8 cellular contexts compared by ENCODE assay signal in the genomic region with DNA sequence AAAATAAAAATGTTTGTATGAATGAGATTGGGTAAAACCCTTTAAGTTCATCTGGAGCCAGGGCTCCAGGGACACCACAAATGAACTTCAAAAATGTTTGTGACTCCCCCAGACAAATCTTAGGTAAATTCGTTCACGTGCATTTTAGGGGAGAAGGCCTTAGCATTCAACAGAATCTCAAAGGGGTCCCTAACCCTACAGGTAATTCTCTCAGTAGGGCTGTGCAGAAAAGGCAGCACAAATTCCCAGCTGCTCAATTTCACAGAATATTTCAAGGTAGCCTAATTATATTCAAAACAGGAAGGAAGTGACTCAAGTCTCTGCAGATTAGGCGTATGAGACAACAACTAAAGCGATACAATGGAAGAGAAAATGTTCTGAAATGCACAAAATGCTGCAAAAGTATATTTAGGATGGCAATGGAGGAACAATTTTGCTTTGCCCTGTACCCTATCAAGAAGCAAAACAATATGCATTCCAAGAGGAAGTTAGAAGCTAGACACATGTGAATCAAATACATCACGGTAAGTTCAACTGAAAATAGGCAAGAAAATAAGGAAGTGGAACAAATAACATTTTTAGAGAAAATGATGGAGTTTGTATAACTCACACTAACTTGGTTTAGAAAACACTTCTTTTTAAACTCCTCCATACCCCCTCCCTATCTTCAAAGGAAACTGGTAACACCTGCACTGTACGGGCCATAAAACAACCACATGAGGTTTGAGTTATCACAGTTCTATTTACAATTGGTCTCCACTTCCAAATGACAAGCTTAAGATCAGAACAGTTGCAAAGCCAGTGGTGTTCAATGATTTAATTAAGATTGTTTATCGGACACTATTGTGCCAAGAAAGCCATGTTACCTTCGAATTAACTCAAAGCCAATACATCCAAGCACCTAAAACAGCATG. TPM values are rescaled to one million over a fixed set of nuclear protein-coding genes. Genes with fewer than 3 reads are reported as not detected.
DNase-seq lines count a peak whose midpoint lies in the region; ATAC-seq and TF ChIP-seq lines count a peak whose summit lies in the region.

No MANE protein-coding gene starts in this region.

- TF ChIP-seq CTCF in VCaP (conservative IDR thresholded peaks at IDR 0.05): no peak

- H3K36me3 ChIP-seq in iPS-15b (ENCODE audit: control insufficient read depth, insufficient read depth, low read length) (no peaks in the 10 kb centered on the region), thymus (ENCODE audit: control insufficient read depth, insufficient read depth) (peaks cover 8% of the 10 kb centered on the region)

- H3K36me3 Mint-ChIP-seq in activated CD8-positive, alpha-beta memory T cell treated with anti-CD3 and anti-CD28 coated beads, Interleukin-2, amount 10 ng/mL, durations not matched to agents 7 days and 5 days: peaks cover 33% of the 10 kb centered on the region

- peak overlapping the region; percentile 82 for H3K4me3 Mint-ChIP-seq in activated CD8-positive, alpha-beta memory T cell treated with anti-CD3 and anti-CD28 coated beads, Interleukin-2, amount 10 ng/mL, durations not matched to agents 7 days and 5 days

- H3K27ac ChIP-seq in VCaP: peak overlapping the region; percentile 86
- H3K27ac ChIP-seq in thymus (ENCODE audit: low read depth): peak overlapping the region; percentile 78

- H3K4me1 ChIP-seq in iPS-15b (ENCODE audit: control insufficient read depth, insufficient read depth, low read length) (no peaks in the 10 kb centered on the region), thymus (ENCODE audit: control insufficient read depth, insufficient read depth, low read length) (peaks cover 20% of the 10 kb centered on the region)

- 8% methylated on average over 8 of the region's 8 CpGs for WGBS in thymus

- DNase-seq in activated CD8-positive, alpha-beta memory T cell treated with anti-CD3 and anti-CD28 coated beads, Interleukin-2, amount 10 ng/mL, durations not matched to agents 7 days and 5 days: peak; percentile 47
- DNase-seq in activated CD8-positive, alpha-beta memory T cell treated with anti-CD3 and anti-CD28 coated beads, Interleukin-2, amount 50 U/mL, for 4 hours: no peak
- DNase-seq in C1 segment of cervical spinal cord (lab: John Stamatoyannopoulos, UW) (no peak), DMS53 (lab: John Stamatoyannopoulos, UW) (no peak), DMS 273 (lab: John Stamatoyannopoulos, UW; ENCODE audit: unreplicated experiment) (no peak)

- H3K4me1 Mint-ChIP-seq in activated CD8-positive, alpha-beta memory T cell treated with anti-CD3 and anti-CD28 coated beads, Interleukin-2, amount 10 ng/mL, durations not matched to agents 7 days and 5 days: peaks cover 55% of the 10 kb centered on the region

- CTCF ChIA-PET in activated CD8-positive, alpha-beta memory T cell treated with anti-CD3 and anti-CD28 coated beads, Interleukin-2, amount 10 ng/mL, durations not matched to agents 7 days and 5 days (lab: Charles Lee): interaction anchor here (0.8 to 2.6 kb wide), 6 partner anchors 11 to 141 kb away, joined by 3 to 7 read pairs (median 4); no protein-coding TSS in a partner anchor

- ATAC-seq in activated CD8-positive, alpha-beta memory T cell treated with anti-CD3 and anti-CD28 coated beads, Interleukin-2, amount 10 ng/mL, durations not matched to agents 7 days and 5 days: no peak

- no peaks in the 10 kb centered on the region for H3K9me3 ChIP-seq in iPS-15b (ENCODE audit: control insufficient read depth, insufficient read depth, low read length)
- no peaks in the 10 kb centered on the region for H3K9me3 ChIP-seq in thymus (ENCODE audit: control insufficient read depth)

- no peaks in the 10 kb centered on the region for H3K27me3 Mint-ChIP-seq in activated CD8-positive, alpha-beta memory T cell treated with anti-CD3 and anti-CD28 coated beads, Interleukin-2, amount 10 ng/mL, durations not matched to agents 7 days and 5 days

- H3K9ac ChIP-seq in iPS-15b (ENCODE audit: low read depth, low read length): no peak overlapping the region

- H3K27ac Mint-ChIP-seq in activated CD8-positive, alpha-beta memory T cell treated with anti-CD3 and anti-CD28 coated beads, Interleukin-2, amount 10 ng/mL, durations not matched to agents 7 days and 5 days: peak overlapping the region; percentile 86

- no peaks in the 10 kb centered on the region for H3K9me3 Mint-ChIP-seq in activated CD8-positive, alpha-beta memory T cell treated with anti-CD3 and anti-CD28 coated beads, Interleukin-2, amount 10 ng/mL, durations not matched to agents 7 days and 5 days (ENCODE audit: low read depth)

- H3K27me3 ChIP-seq in iPS-15b (ENCODE audit: control insufficient read depth, insufficient read depth, low read length) (no peaks in the 10 kb centered on the region), thymus (ENCODE audit: control insufficient read depth, insufficient read depth) (no peaks in the 10 kb centered on the region)

- H3K4me3 ChIP-seq in iPS-15b (ENCODE audit: low read depth, low read length) (peak overlapping the region; percentile 75), thymus (ENCODE audit: low read length) (peak overlapping the region; percentile 67)

RNA-seq across cellular contexts. Expression of a gene that starts 1.6 kb away (rescaled TPM):
- total RNA-seq in activated CD8-positive, alpha-beta memory T cell treated with anti-CD3 and anti-CD28 coated beads, Interleukin-2, amount 10 ng/mL, durations not matched to agents 7 days and 5 days: 10 to 100 TPM; 90.6 to 92.3 TPM
- 37.6 TPM for polyA plus RNA-seq in thymus

RNA-seq across cellular contexts. Expression of a gene that starts 4.7 kb away (rescaled TPM):
- 10 to 100 TPM; 68.6 to 78.2 TPM for total RNA-seq in activated CD8-positive, alpha-beta memory T cell treated with anti-CD3 and anti-CD28 coated beads, Interleukin-2, amount 10 ng/mL, durations not matched to agents 7 days and 5 days
- 30.8 TPM for polyA plus RNA-seq in thymus

RNA-seq across cellular contexts. Expression of a gene that starts 53.8 kb away (rescaled TPM):
- 10 to 100 TPM; 14.8 to 17.3 TPM for total RNA-seq in activated CD8-positive, alpha-beta memory T cell treated with anti-CD3 and anti-CD28 coated beads, Interleukin-2, amount 10 ng/mL, durations not matched to agents 7 days and 5 days
- polyA plus RNA-seq in thymus: 21.5 TPM
